ENCODE assay signal across 10 cellular contexts in the genomic region with DNA sequence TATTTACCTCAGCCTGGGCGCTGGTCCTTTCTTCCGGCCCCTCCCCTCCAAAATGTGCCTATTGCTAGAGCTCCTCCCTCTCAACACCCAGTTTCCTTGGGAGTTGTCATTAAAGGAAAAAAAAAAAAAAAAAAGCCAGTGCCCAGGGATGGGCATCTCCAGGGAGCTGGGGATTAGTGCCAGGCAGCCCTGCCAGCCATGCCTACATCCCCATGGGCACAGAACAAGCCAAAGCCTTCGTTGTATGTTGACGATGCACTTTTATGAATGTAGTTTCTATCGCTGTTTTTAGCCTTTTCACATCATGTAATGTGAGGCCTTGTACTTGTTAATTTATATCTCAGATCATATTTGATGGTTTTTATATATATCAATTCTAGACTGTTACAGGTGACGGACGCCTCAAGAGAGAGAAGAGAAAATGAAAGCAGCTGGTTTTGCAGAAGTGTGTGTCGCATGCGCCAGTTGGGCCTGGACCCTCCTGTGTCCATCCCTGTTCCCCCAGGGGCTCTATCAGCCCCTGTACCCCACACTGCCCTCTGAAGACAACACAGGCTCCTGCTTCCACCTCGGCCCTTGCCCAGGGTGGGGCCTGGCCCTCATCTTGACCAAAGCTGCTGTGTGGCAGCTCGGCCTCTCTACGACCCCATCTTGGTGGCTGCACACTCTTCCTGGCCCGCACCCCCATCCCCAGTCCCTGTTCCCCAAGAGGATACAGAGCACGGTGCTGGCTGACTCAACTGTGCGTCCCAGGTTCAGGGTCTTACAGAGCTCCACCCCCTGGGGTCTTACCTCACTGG. TPM values are rescaled to one million over a fixed set of nuclear protein-coding genes. Genes with fewer than 3 reads are reported as not detected.
DNase-seq lines count a peak whose midpoint lies in the region; ATAC-seq and TF ChIP-seq lines count a peak whose summit lies in the region.
"Had no signal": no experiment of that assay in that cellular context is flagged by ENCODE, and none has a peak within 500 bp of the region (broad histone marks: within the 10 kb centered on the region; RNA-seq: fewer than 3 reads in every experiment).

No MANE protein-coding gene starts in this region.

- H3K9me2 ChIP-seq in PC-3 (replicated peaks; ENCODE audit: low read length): no peaks in the 10 kb centered on the region

- no peak overlapping the region for H3K4me2 ChIP-seq in PC-3 (ENCODE audit: low read length)

- CTCF ChIA-PET in activated CD8-positive, alpha-beta memory T cell treated with anti-CD3 and anti-CD28 coated beads, Interleukin-2, amount 10 ng/mL, durations not matched to agents 7 days and 5 days (lab: Charles Lee): interaction anchor here (0.6 to 7.9 kb wide), 9 partner anchors 12 to 269 kb away, joined by 3 to 133 read pairs (median 3); partner anchors contain the start of genes CCDC47 and MAP3K3
- CTCF ChIA-PET in PC-3 (lab: Charles Lee): no interaction called here

- DNase-seq in activated CD8-positive, alpha-beta memory T cell treated with anti-CD3 and anti-CD28 coated beads, Interleukin-2, amount 10 ng/mL, durations not matched to agents 7 days and 5 days: no peak
- no peak for DNase-seq in activated CD8-positive, alpha-beta memory T cell treated with anti-CD3 and anti-CD28 coated beads, Interleukin-2, amount 50 U/mL, for 48 hours
- no peak for DNase-seq in PC-3
- no peak for DNase-seq in caudate nucleus (lab: John Stamatoyannopoulos, UW)
- DNase-seq in stimulated activated effector memory CD8-positive, alpha-beta T cell treated with anti-CD3 and anti-CD28 coated beads, Interleukin-12 subunit alpha, Interleukin-12 subunit beta, amount 100 ng/mL, for 72 hours (ENCODE audit: low spot score in 2 of 2): no peak
- no peak for DNase-seq in midbrain (lab: John Stamatoyannopoulos, UW)
- DNase-seq: cerebellar nuclear complex, NCI-H510A treated with DMSO at 0.1 percent for 48 hours had no signal

- no peak overlapping the region for H3K4me3 ChIP-seq in PC-3 (ENCODE audit: low read length)

- no peaks in the 10 kb centered on the region for H3K27me3 ChIP-seq in PC-3 (ENCODE audit: low read length)

- H3K9me3 Mint-ChIP-seq in activated CD8-positive, alpha-beta memory T cell treated with anti-CD3 and anti-CD28 coated beads, Interleukin-2, amount 10 ng/mL, durations not matched to agents 7 days and 5 days (ENCODE audit: low read depth): no peaks in the 10 kb centered on the region
- no peaks in the 10 kb centered on the region for H3K9me3 Mint-ChIP-seq in stimulated activated effector memory CD8-positive, alpha-beta T cell treated with anti-CD3 and anti-CD28 coated beads, Interleukin-12 subunit alpha, Interleukin-12 subunit beta, amount 100 ng/mL, for 72 hours

- H3K27me3 Mint-ChIP-seq in activated CD8-positive, alpha-beta memory T cell treated with anti-CD3 and anti-CD28 coated beads, Interleukin-2, amount 10 ng/mL, durations not matched to agents 7 days and 5 days: no peaks in the 10 kb centered on the region

- H3K4me1 Mint-ChIP-seq in activated CD8-positive, alpha-beta memory T cell treated with anti-CD3 and anti-CD28 coated beads, Interleukin-2, amount 10 ng/mL, durations not matched to agents 7 days and 5 days: peaks cover 33% of the 10 kb centered on the region
- peaks cover 61% of the 10 kb centered on the region for H3K4me1 Mint-ChIP-seq in stimulated activated effector memory CD8-positive, alpha-beta T cell treated with anti-CD3 and anti-CD28 coated beads, Interleukin-12 subunit alpha, Interleukin-12 subunit beta, amount 100 ng/mL, for 72 hours

- peak overlapping the region; percentile 94 for H3K27ac Mint-ChIP-seq in activated CD8-positive, alpha-beta memory T cell treated with anti-CD3 and anti-CD28 coated beads, Interleukin-2, amount 10 ng/mL, durations not matched to agents 7 days and 5 days
- peak overlapping the region; percentile 94 for H3K27ac Mint-ChIP-seq in stimulated activated effector memory CD8-positive, alpha-beta T cell treated with anti-CD3 and anti-CD28 coated beads, Interleukin-12 subunit alpha, Interleukin-12 subunit beta, amount 100 ng/mL, for 72 hours

- H4K20me1 ChIP-seq in PC-3 (ENCODE audit: low read length): no peaks in the 10 kb centered on the region

- no peak overlapping the region for H3K4me3 Mint-ChIP-seq in activated CD8-positive, alpha-beta memory T cell treated with anti-CD3 and anti-CD28 coated beads, Interleukin-2, amount 10 ng/mL, durations not matched to agents 7 days and 5 days
- H3K4me3 Mint-ChIP-seq in stimulated activated effector memory CD8-positive, alpha-beta T cell treated with anti-CD3 and anti-CD28 coated beads, Interleukin-12 subunit alpha, Interleukin-12 subunit beta, amount 100 ng/mL, for 72 hours: peak overlapping the region; percentile 93

- H3K27ac ChIP-seq in PC-3 (ENCODE audit: low read length): no peak overlapping the region
- H3K27ac ChIP-seq in caudate nucleus (ENCODE audit: low read depth, low read length): peak overlapping the region; percentile 16

- H3K36me3 ChIP-seq in PC-3 (ENCODE audit: low read depth, low read length): peaks cover 8% of the 10 kb centered on the region; the same call in 1 of the 2 replicates

- ATAC-seq in activated CD8-positive, alpha-beta memory T cell treated with anti-CD3 and anti-CD28 coated beads, Interleukin-2, amount 10 ng/mL, durations not matched to agents 7 days and 5 days: no peak
- ATAC-seq in PC-3: no peak
- ATAC-seq in stimulated activated effector memory CD8-positive, alpha-beta T cell treated with anti-CD3 and anti-CD28 coated beads, Interleukin-12 subunit alpha, Interleukin-12 subunit beta, amount 100 ng/mL, for 72 hours: no peak
- ATAC-seq in HG02852 (IDR thresholded peaks at IDR 0.05; ENCODE audit: unreplicated experiment): no peak
- ATAC-seq in HG02759 (IDR thresholded peaks at IDR 0.05; ENCODE audit: unreplicated experiment): no peak

- no peak overlapping the region for H3K9ac ChIP-seq in PC-3 (ENCODE audit: low read length)

- H3K79me2 ChIP-seq in PC-3 (ENCODE audit: low read length): no peaks in the 10 kb centered on the region

- no peaks in the 10 kb centered on the region for H3F3A ChIP-seq in PC-3 (ENCODE audit: low read length, unreplicated experiment)

- POLR2A ChIA-PET in PC-3 (lab: Charles Lee; ENCODE audit: unreplicated experiment): interaction anchor here (0.6 kb wide), 1 partner anchor 256 kb away, joined by 3 read pairs; no protein-coding TSS in a partner anchor

- no peak for TF ChIP-seq CTCF in PC-3 (conservative IDR thresholded peaks at IDR 0.05; ENCODE audit: low read depth, low read length)

- H3K9me3 ChIP-seq in PC-3 (ENCODE audit: low read length): no peaks in the 10 kb centered on the region

- intact Hi-C loops in PC-3 (cut with micrococcal nuclease): loop anchor here (5.0 to 10.0 kb wide), 3 partner anchors 73 to 270 kb away; partner anchors contain the start of genes FTSJ3, MAP3K3 and PSMC5

- H3K36me3 Mint-ChIP-seq in activated CD8-positive, alpha-beta memory T cell treated with anti-CD3 and anti-CD28 coated beads, Interleukin-2, amount 10 ng/mL, durations not matched to agents 7 days and 5 days: peaks cover 31% of the 10 kb centered on the region
- peaks cover 84% of the 10 kb centered on the region for H3K36me3 Mint-ChIP-seq in stimulated activated effector memory CD8-positive, alpha-beta T cell treated with anti-CD3 and anti-CD28 coated beads, Interleukin-12 subunit alpha, Interleukin-12 subunit beta, amount 100 ng/mL, for 72 hours

- TSS peak; percentile 10 for BruUV-seq in PC-3 (replicated peaks; lab: Mats Ljungman, UMichigan)

- no peak overlapping the region for H2AFZ ChIP-seq in PC-3 (ENCODE audit: low read length)

- H3K4me1 ChIP-seq in PC-3 (ENCODE audit: insufficient read depth, low read length): peaks cover 7% of the 10 kb centered on the region; the same call in 1 of the 2 replicates

RNA-seq across cellular contexts. Expression of gene LIMD2, which starts 4.8 kb away (rescaled TPM):
- total RNA-seq in activated CD8-positive, alpha-beta memory T cell treated with anti-CD3 and anti-CD28 coated beads, Interleukin-2, amount 10 ng/mL, durations not matched to agents 7 days and 5 days: 100 to 1,000 TPM; 303 to 356 TPM
- total RNA-seq in PC-3 (2014; rRNA removed): 19.4 and 43.0 TPM in 2 replicates

RNA-seq across cellular contexts. Expression of gene STRADA, which starts 46.4 kb away (rescaled TPM):
- 10 to 100 TPM; 59.9 to 76.8 TPM for total RNA-seq in activated CD8-positive, alpha-beta memory T cell treated with anti-CD3 and anti-CD28 coated beads, Interleukin-2, amount 10 ng/mL, durations not matched to agents 7 days and 5 days
- total RNA-seq in PC-3 (2014; rRNA removed): 17.9 and 26.3 TPM in 2 replicates
